ENCODE assay signal across 24 cellular contexts in the genomic region with DNA sequence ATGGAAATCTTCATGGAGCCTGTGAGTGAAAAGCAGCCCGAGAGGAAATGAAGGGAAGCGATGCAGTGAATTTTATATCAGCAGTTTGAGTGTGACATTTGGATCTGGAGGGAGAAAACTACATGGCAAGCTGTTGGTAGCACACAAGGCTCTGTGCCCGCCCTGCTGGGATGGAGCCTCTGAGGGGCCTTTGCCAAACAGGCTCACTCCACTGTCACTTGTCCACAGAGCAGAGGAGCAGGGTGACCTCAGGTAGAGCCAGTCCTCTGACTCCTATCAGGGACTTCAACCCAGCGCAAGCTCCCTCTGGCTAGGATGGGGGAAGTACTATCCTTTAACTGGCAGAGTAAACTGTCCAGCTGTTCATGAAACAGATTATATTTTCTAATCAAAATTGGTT. TPM values are rescaled to one million over a fixed set of nuclear protein-coding genes. Genes with fewer than 3 reads are reported as not detected.
"Had no signal": no experiment of that assay in that cellular context is flagged by ENCODE, and none has a peak within 500 bp of the region (broad histone marks: within the 10 kb centered on the region; RNA-seq: fewer than 3 reads in every experiment).

No MANE protein-coding gene starts in this region.

- ATAC-seq: activated T-cell treated with anti-CD3 and anti-CD28 coated beads, Interleukin-2, amount 50 U/mL, for 4 hours; PC-3; T-helper 17 cell; WTC11 had no signal

- H3K4me3 ChIP-seq: cardiac muscle cell, MG63, SJSA1 had no signal

- H3K27me3 ChIP-seq: brain microvascular endothelial cell, cardiac muscle cell, MG63, SJSA1 had no signal

- H3K36me3 Mint-ChIP-seq: activated CD4-positive, alpha-beta memory T cell treated with anti-CD3 and anti-CD28 coated beads for 36 hours; WTC11 had no signal

- DNase-seq: activated CD4-positive, alpha-beta memory T cell treated with anti-CD3 and anti-CD28 coated beads for 36 hours; activated CD4-positive, alpha-beta T cell treated with anti-CD3 and anti-CD28 coated beads, Interleukin-2, amount 10 ng/mL, durations not matched to agents 7 days and 5 days; activated CD4-positive, CD25-positive, alpha-beta regulatory T cell treated with anti-CD3 and anti-CD28 coated beads, Interleukin-2, amount 50 U/mL, for 72 hours; activated CD8-positive, alpha-beta memory T cell treated with anti-CD3 and anti-CD28 coated beads for 24 hours; activated effector memory CD4-positive, alpha-beta T cell treated with anti-CD3 and anti-CD28 coated beads, Interleukin-2, amount 50 U/mL, for 16 hours; activated naive CD4-positive, alpha-beta T cell treated with Interleukin-2 at 50 U/mL for 16 hours; activated T-cell treated with anti-CD3 and anti-CD28 coated beads, Interleukin-2, amount 50 U/mL, for 4 hours; brain microvascular endothelial cell; cerebellar nuclear complex; MG63; MV-4-11; NCI-H1417 treated with DMSO at 0.1 percent for 48 hours; NCI-H187; NCI-H2171; NCI-H226; NCI-H69; PC-3; SHP77; T-helper 17 cell; T-helper 9 cell had no signal

- H3K27ac ChIP-seq: brain microvascular endothelial cell, SJSA1 had no signal

- H3K4me3 Mint-ChIP-seq: activated CD4-positive, alpha-beta memory T cell treated with anti-CD3 and anti-CD28 coated beads for 36 hours; activated CD4-positive, alpha-beta T cell treated with anti-CD3 and anti-CD28 coated beads, Interleukin-2, amount 10 ng/mL, durations not matched to agents 7 days and 5 days; activated naive CD8-positive, alpha-beta T cell; activated T-cell treated with anti-CD3 and anti-CD28 coated beads, Interleukin-2, amount 50 U/mL, for 4 hours; T-helper 17 cell; WTC11 had no signal

- H3K27me3 Mint-ChIP-seq: activated CD4-positive, alpha-beta T cell treated with anti-CD3 and anti-CD28 coated beads, Interleukin-2, amount 10 ng/mL, durations not matched to agents 7 days and 5 days; activated naive CD8-positive, alpha-beta T cell had no signal

- H3K27ac Mint-ChIP-seq: activated CD4-positive, alpha-beta memory T cell treated with anti-CD3 and anti-CD28 coated beads for 36 hours; activated CD4-positive, alpha-beta T cell treated with anti-CD3 and anti-CD28 coated beads, Interleukin-2, amount 10 ng/mL, durations not matched to agents 7 days and 5 days; activated naive CD8-positive, alpha-beta T cell; T-helper 17 cell; WTC11 had no signal

- H3K9me3 ChIP-seq: MG63, SJSA1 had no signal

- H3K36me3 ChIP-seq: brain microvascular endothelial cell, cardiac muscle cell, MG63, SJSA1 had no signal

- H3K9me3 Mint-ChIP-seq: activated CD4-positive, alpha-beta memory T cell treated with anti-CD3 and anti-CD28 coated beads for 36 hours; activated CD4-positive, alpha-beta T cell treated with anti-CD3 and anti-CD28 coated beads, Interleukin-2, amount 10 ng/mL, durations not matched to agents 7 days and 5 days; activated T-cell treated with anti-CD3 and anti-CD28 coated beads, Interleukin-2, amount 50 U/mL, for 4 hours; WTC11 had no signal

RNA-seq across cellular contexts. Expression of a gene that starts 28.0 kb away (rescaled TPM):
- total RNA-seq: SJSA1 had no signal
